1 cellular context compared by ENCODE assay signal in genomic region chr16:58336332-58337089, GRCh38.
A peak's percentile ranks its signal among the peaks of the same experiment; 100 is the strongest.
TF ChIP-seq lines count a peak whose summit lies in the region.

No MANE protein-coding gene starts in this region.

TF ChIP-seq in HepG2, 621 proteins besides CTCF, POLR2A, EP300 and RAD21 (continued from another document and continues in another):
- TF ChIP-seq ZNF564 (CRISPR knock-in tag; IDR thresholded peaks at IDR 0.05) (no peak), RERE (CRISPR knock-in tag; IDR thresholded peaks at IDR 0.05; ENCODE audit: low read depth) (no peak), ZNF883 (CRISPR knock-in tag; IDR thresholded peaks at IDR 0.05; ENCODE audit: not compliant biosample characterization) (no peak), ZBTB21 (CRISPR knock-in tag; IDR thresholded peaks at IDR 0.05) (no peak), AHDC1 (CRISPR knock-in tag; IDR thresholded peaks at IDR 0.05; ENCODE audit: borderline replicate concordance) (no peak), ZNF629 (CRISPR knock-in tag; conservative IDR thresholded peaks at IDR 0.05) (no peak), POLR2AphosphoS2 (IDR thresholded peaks at IDR 0.05; ENCODE audit: low read depth, low read length) (no peak), ZNF598 (CRISPR knock-in tag; IDR thresholded peaks at IDR 0.05; ENCODE audit: borderline replicate concordance) (no peak), JARID2 (CRISPR knock-in tag; IDR thresholded peaks at IDR 0.05; ENCODE audit: insufficient replicate concordance) (peak; percentile 73), ZNF17 (CRISPR knock-in tag; IDR thresholded peaks at IDR 0.05) (no peak), MTA1 (CRISPR knock-in tag; IDR thresholded peaks at IDR 0.05; ENCODE audit: borderline replicate concordance) (no peak), JUND (CRISPR knock-in tag; IDR thresholded peaks at IDR 0.05) (no peak), MTERF4 (CRISPR knock-in tag; IDR thresholded peaks at IDR 0.05) (no peak), SSRP1 (CRISPR knock-in tag; IDR thresholded peaks at IDR 0.05) (no peak), ZEB1 (IDR thresholded peaks at IDR 0.05; ENCODE audit: insufficient replicate concordance, low read depth) (no peak), ZNF260 (CRISPR knock-in tag; IDR thresholded peaks at IDR 0.05; ENCODE audit: borderline replicate concordance, low read depth) (no peak), TCF7 (IDR thresholded peaks at IDR 0.05; ENCODE audit: low read depth) (no peak), RBFOX2 (IDR thresholded peaks at IDR 0.05; ENCODE audit: low read depth, low read length) (no peak), ZSCAN22 (CRISPR knock-in tag; IDR thresholded peaks at IDR 0.05) (no peak), TARDBP (CRISPR knock-in tag; IDR thresholded peaks at IDR 0.05) (peak; percentile 46; the same call in 1 of the 2 replicates), SOX6 (IDR thresholded peaks at IDR 0.05) (no peak), SOX6 (CRISPR knock-in tag; IDR thresholded peaks at IDR 0.05) (peak; percentile 48; the same call in 1 of the 2 replicates), ZFP36L2 (CRISPR knock-in tag; IDR thresholded peaks at IDR 0.05) (no peak), THAP7 (CRISPR knock-in tag; IDR thresholded peaks at IDR 0.05) (peak; percentile 19; the same call in 1 of the 2 replicates), ZNF180 (CRISPR knock-in tag; IDR thresholded peaks at IDR 0.05; ENCODE audit: borderline replicate concordance, low read depth) (no peak), HOXA5 (CRISPR knock-in tag; IDR thresholded peaks at IDR 0.05) (no peak; the same call in 1 of the 2 replicates), ZNF160 (CRISPR knock-in tag; IDR thresholded peaks at IDR 0.05) (no peak), SP140L (CRISPR knock-in tag; IDR thresholded peaks at IDR 0.05; ENCODE audit: borderline replicate concordance) (0 out of 2 replicates have a peak, but pooled peaks have one; percentile 54), ATF5 (CRISPR knock-in tag; IDR thresholded peaks at IDR 0.05; ENCODE audit: low read depth) (no peak), CHD4 (IDR thresholded peaks at IDR 0.05; ENCODE audit: borderline replicate concordance, low read length) (no peak), HOMEZ (CRISPR knock-in tag; IDR thresholded peaks at IDR 0.05; ENCODE audit: low read depth) (0 out of 2 replicates have a peak, but pooled peaks have one; percentile 28), ZNF501 (CRISPR knock-in tag; IDR thresholded peaks at IDR 0.05) (peak; percentile 53; the same call in 1 of the 2 replicates), RFX3 (CRISPR knock-in tag; IDR thresholded peaks at IDR 0.05) (no peak), TFAP4 (IDR thresholded peaks at IDR 0.05; ENCODE audit: borderline replicate concordance, low read depth) (peak; percentile 89), RFX5 (IDR thresholded peaks at IDR 0.05; ENCODE audit: low read depth, low read length) (no peak), TBX3 (IDR thresholded peaks at IDR 0.05; ENCODE audit: borderline replicate concordance) (no peak), ZFP82 (CRISPR knock-in tag; IDR thresholded peaks at IDR 0.05; ENCODE audit: borderline replicate concordance) (no peak), FOXK1 (CRISPR knock-in tag; IDR thresholded peaks at IDR 0.05; ENCODE audit: borderline replicate concordance, low read depth) (peak; percentile 52; the same call in 1 of the 2 replicates), SMAD3 (CRISPR knock-in tag; IDR thresholded peaks at IDR 0.05) (peak; percentile 45; the same call in 1 of the 2 replicates), SKI (IDR thresholded peaks at IDR 0.05; ENCODE audit: partially characterized antibody) (no peak), NR2C2 (CRISPR knock-in tag; IDR thresholded peaks at IDR 0.05; ENCODE audit: borderline replicate concordance) (no peak), ZC3H13 (CRISPR knock-in tag; IDR thresholded peaks at IDR 0.05) (no peak), AKAP8 (CRISPR knock-in tag; IDR thresholded peaks at IDR 0.05) (no peak), ZNF639 (CRISPR knock-in tag; conservative IDR thresholded peaks at IDR 0.05) (no peak), E2F5 (CRISPR knock-in tag; conservative IDR thresholded peaks at IDR 0.05) (no peak), E2F1 (CRISPR knock-in tag; IDR thresholded peaks at IDR 0.05) (no peak), ZNF749 (CRISPR knock-in tag; IDR thresholded peaks at IDR 0.05; ENCODE audit: borderline replicate concordance) (no peak), XBP1 (CRISPR knock-in tag; IDR thresholded peaks at IDR 0.05) (no peak), ZSCAN25 (CRISPR knock-in tag; IDR thresholded peaks at IDR 0.05) (no peak)
